ENCODE assay signal across 8 cellular contexts in the genomic region with DNA sequence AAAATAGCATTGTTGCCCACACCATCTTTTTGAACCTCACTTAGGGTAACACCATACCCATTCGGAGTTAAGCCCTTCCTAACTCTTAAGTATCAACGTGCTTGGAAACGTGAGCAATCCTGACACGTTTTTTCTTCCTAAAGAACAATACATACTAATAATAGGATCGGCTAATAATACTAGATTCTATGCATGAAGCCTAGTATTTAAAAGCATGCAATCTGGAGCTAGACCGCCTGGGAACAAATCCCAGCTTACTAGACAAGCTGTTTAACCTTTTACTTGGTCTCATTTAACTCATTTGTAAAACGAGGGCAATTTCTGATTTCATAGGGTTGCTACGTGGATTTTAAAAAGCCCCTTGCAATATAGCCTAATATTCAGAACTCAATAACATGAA. TPM values are rescaled to one million over a fixed set of nuclear protein-coding genes. Genes with fewer than 3 reads are reported as not detected.
DNase-seq lines count a peak whose midpoint lies in the region; ATAC-seq, FAIRE-seq and TF ChIP-seq lines count a peak whose summit lies in the region.

No MANE protein-coding gene starts in this region.

- TF ChIP-seq POLR2A in adrenal gland (IDR thresholded peaks at IDR 0.05) (no peak), suprapubic skin (IDR thresholded peaks at IDR 0.05) (no peak)

- no peak for TF ChIP-seq CTCF in C4-2B (conservative IDR thresholded peaks at IDR 0.05)
- peak in 1 of 6 experiments; percentile 8 for TF ChIP-seq CTCF in adrenal gland (IDR thresholded peaks at IDR 0.05)
- no peak for TF ChIP-seq CTCF in keratinocyte (optimal IDR thresholded peaks at IDR 0.05 in 1 of 3, IDR thresholded peaks at IDR 0.05 in 1 of 3, conservative IDR thresholded peaks at IDR 0.05 in 1 of 3; ENCODE audit: extremely low read depth in 1 of 3, insufficient read depth in 2 of 3, low read length in 3 of 3)
- TF ChIP-seq CTCF in suprapubic skin (IDR thresholded peaks at IDR 0.05), result no peak

- H3K9ac ChIP-seq in HUES64 (ENCODE audit: low read depth, low read length) (peak overlapping the region; percentile 88), keratinocyte (ENCODE audit: control insufficient read depth, extremely low read depth, insufficient read depth, low read length) (peak overlapping the region; percentile 98)

- H3K9me3 ChIP-seq in HUES64 (ENCODE audit: insufficient read depth, low read depth, low read length), result no peaks in the 10 kb centered on the region
- no peaks in the 10 kb centered on the region for H3K9me3 ChIP-seq in adrenal gland (replicated peaks in 1 of 3)
- H3K9me3 ChIP-seq in keratinocyte (ENCODE audit: control insufficient read depth, low read depth, low read length), result no peaks in the 10 kb centered on the region
- H3K9me3 ChIP-seq in suprapubic skin, result no peaks in the 10 kb centered on the region

- intact Hi-C loops in adrenal gland (cut with DNase I), result no loop called here

- peak overlapping the region; percentile 94 for H3K4me3 ChIP-seq in HUES64 (ENCODE audit: low read length)
- H3K4me3 ChIP-seq in adrenal gland, result peak overlapping the region; percentile 5 to 94 (median 39)
- peak overlapping the region; percentile 78 to 97 (median 84) for H3K4me3 ChIP-seq in keratinocyte (ENCODE audit: control insufficient read depth in 2 of 3, extremely low read depth in 1 of 3, insufficient read depth in 2 of 3, low read depth in 1 of 3, low read length in 3 of 3)
- peak overlapping the region; percentile 88 for H3K4me3 ChIP-seq in suprapubic skin

- H3K4me1 ChIP-seq in HUES64 (ENCODE audit: insufficient read depth, low read length) (peaks cover 13% of the 10 kb centered on the region; the same call in 1 of the 2 replicates), adrenal gland (replicated peaks in 1 of 2) (peaks cover 7% of the 10 kb centered on the region in 2 donors), keratinocyte (ENCODE audit: control insufficient read depth, extremely low read depth, insufficient read depth, low read length) (peaks cover 19% of the 10 kb centered on the region), suprapubic skin (peaks cover 24% of the 10 kb centered on the region)

- WGBS in HUES64, result 20% methylated on average over 8 of the region's 8 CpGs
- WGBS in adrenal gland, 4 donors, result 2 to 3% (median 2%) methylated on average over 8 of the region's 8 CpGs
- WGBS in suprapubic skin, result 3% methylated on average over 8 of the region's 8 CpGs

- H3K27me3 ChIP-seq in HUES64 (ENCODE audit: insufficient read depth, low read length), result no peaks in the 10 kb centered on the region
- H3K27me3 ChIP-seq in adrenal gland, result no peaks in the 10 kb centered on the region
- no peaks in the 10 kb centered on the region for H3K27me3 ChIP-seq in keratinocyte (ENCODE audit: control insufficient read depth, extremely low read depth, insufficient read depth, low read length)
- no peaks in the 10 kb centered on the region for H3K27me3 ChIP-seq in suprapubic skin

- no peaks in the 10 kb centered on the region for H4K20me1 ChIP-seq in keratinocyte (ENCODE audit: control insufficient read depth, extremely low read depth, insufficient read depth, low read length)

- peak overlapping the region; percentile 91 for H3K27ac ChIP-seq in C4-2B
- H3K27ac ChIP-seq in HUES64 (ENCODE audit: low read depth, low read length), result peak overlapping the region; percentile 96
- H3K27ac ChIP-seq in adrenal gland, result peak overlapping the region; percentile 66 to 100 (median 97)
- H3K27ac ChIP-seq in keratinocyte (ENCODE audit: control insufficient read depth, insufficient read depth, low read length), result peak overlapping the region; percentile 99
- H3K27ac ChIP-seq in suprapubic skin, result peak overlapping the region; percentile 96

- FAIRE-seq in keratinocyte (lab: Jason Lieb, UNC), result no peak

- peak overlapping the region; percentile 95 for H3K4me2 ChIP-seq in keratinocyte (ENCODE audit: control insufficient read depth, extremely low read depth, insufficient read depth, low read depth, low read length)

- peaks cover 17% of the 10 kb centered on the region for H3K79me2 ChIP-seq in keratinocyte (ENCODE audit: control insufficient read depth, insufficient read depth, low read length)

- no peak for DNase-seq in adrenal gland
- DNase-seq in keratinocyte (ENCODE audit: low read depth, low spot score), result no peak
- DNase-seq in suprapubic skin (ENCODE audit: low spot score in 2 of 2), result no peak
- no peak for DNase-seq in stimulated activated naive CD4-positive, alpha-beta T cell treated with Interleukin-2 at 50 U/mL for 16 hours (lab: John Stamatoyannopoulos, UW)

- TF ChIP-seq EP300 in suprapubic skin (IDR thresholded peaks at IDR 0.05), result no peak

- no peak for ATAC-seq in HG03097 (IDR thresholded peaks at IDR 0.05; ENCODE audit: low FRiP score, unreplicated experiment)
- no peak for ATAC-seq in HG02973 (IDR thresholded peaks at IDR 0.05; ENCODE audit: unreplicated experiment)

- H3K36me3 ChIP-seq in HUES64 (ENCODE audit: insufficient read depth, low read length), result no peaks in the 10 kb centered on the region
- H3K36me3 ChIP-seq in adrenal gland (replicated peaks in 1 of 2), result no peaks in the 10 kb centered on the region
- H3K36me3 ChIP-seq in keratinocyte (ENCODE audit: control insufficient read depth in 2 of 2, extremely low read depth in 1 of 2, insufficient read depth in 2 of 2, low read length in 2 of 2), result no peaks in the 10 kb centered on the region
- H3K36me3 ChIP-seq in suprapubic skin, result no peaks in the 10 kb centered on the region

- peak overlapping the region; percentile 98 for H2AFZ ChIP-seq in keratinocyte (ENCODE audit: control insufficient read depth, low read length)

- H3K9me1 ChIP-seq in keratinocyte (ENCODE audit: control insufficient read depth, extremely low read depth, insufficient read depth, low read length), result no peaks in the 10 kb centered on the region

- dilution Hi-C loops in keratinocyte (cut with MboI; ENCODE audit: extremely low pct_ligation_motif_present, low sequenced_read_pairs), result no loop called here

RNA-seq across cellular contexts. Expression of gene SMC2, which starts 0.9 kb away (rescaled TPM):
- 26.8 TPM for polyA plus RNA-seq in HUES64 (2013, experiment 1 of 2)
- 29.1 TPM for polyA plus RNA-seq in HUES64 (2013, experiment 2 of 2)
- total RNA-seq in adrenal gland (10 to 100 TPM in 2 of 8 donors, 1 to 10 TPM in 6; 4.3 to 11.2 (median 7.3) TPM), suprapubic skin (1 to 10 TPM; 7.7 to 9.7 (median 8.4) TPM)
- polyA plus RNA-seq in adrenal gland (1 to 10 TPM; 1.1 to 7.6 (median 1.9) TPM), keratinocyte (5.0 to 13.9 TPM (median 8.5 TPM) in 3 replicates)
- polyA plus RNA-seq in keratinocyte (2011; ENCODE audit: low read depth), result 11.0 TPM
- 3.5 and 6.2 TPM in 2 replicates for polyA plus RNA-seq in keratinocyte (2011; cell fraction: cytosol; rRNA removed)
- 5.9 and 8.6 TPM in 2 replicates for polyA plus RNA-seq in keratinocyte (2011; cell fraction: nucleus; rRNA removed)
- 3.1 and 11.4 TPM in 2 replicates for polyA plus RNA-seq in keratinocyte (2012; ENCODE audit: low replicate concordance)
- 2.9 to 14.8 TPM (median 4.6 TPM) in 3 replicates for polyA minus RNA-seq in keratinocyte
- 4.8 TPM for polyA minus RNA-seq in keratinocyte (2011; cell fraction: cytosol; rRNA and poly(A)+ RNA removed)
- 4.9 and 9.6 TPM in 2 replicates for polyA minus RNA-seq in keratinocyte (2011; cell fraction: nucleus; rRNA and poly(A)+ RNA removed)

Comparison
In these comparisons a context has a peak if more than half of its experiments do, and no peak if none do; other contexts are left out.
1. H3K4me3 ChIP-seq: peak in every context shown above with its lines; median percentile 94 in HUES64; 88 in suprapubic skin; 84 in keratinocyte; 39 in adrenal gland.